8 cellular contexts compared by ENCODE assay signal in the genomic region with DNA sequence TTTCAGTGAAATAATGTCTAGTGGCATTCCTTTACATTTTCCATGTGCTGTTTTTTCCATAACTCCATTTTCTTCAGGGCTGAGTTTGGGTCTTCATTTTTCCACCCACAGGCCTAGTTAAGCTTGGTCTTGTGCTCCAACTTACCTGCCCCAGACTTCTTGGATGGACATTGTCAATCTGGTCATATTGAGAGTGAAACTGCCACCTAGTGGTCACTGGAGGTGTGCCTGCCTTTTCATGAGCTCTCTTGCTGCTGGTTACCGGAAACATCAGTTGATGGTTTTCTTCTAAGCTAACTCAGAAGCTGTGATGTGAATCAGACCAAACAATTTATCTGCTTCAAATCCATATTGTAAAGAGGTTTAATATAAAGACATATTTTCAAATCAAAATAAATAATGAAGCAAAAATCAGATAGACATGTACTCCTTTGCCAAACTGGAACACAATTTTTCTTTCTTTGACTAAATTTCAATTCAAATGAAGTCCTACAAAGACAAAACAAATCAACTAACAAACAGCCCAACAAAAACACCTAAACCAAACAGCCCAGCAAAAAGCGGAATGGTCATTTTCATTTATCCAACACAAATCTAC.
DNase-seq lines count a peak whose midpoint lies in the region; ATAC-seq and TF ChIP-seq lines count a peak whose summit lies in the region.

No MANE protein-coding gene starts in this region.

- no peaks in the 10 kb centered on the region for H3K27me3 Mint-ChIP-seq in activated T-cell treated with anti-CD3 and anti-CD28 coated beads, Interleukin-2, amount 50 U/mL, for 4 hours (ENCODE audit: low read depth)

- H3K9me3 ChIP-seq in BLaER1 (no peaks in the 10 kb centered on the region), OCI-LY7 (ENCODE audit: low read length) (no peaks in the 10 kb centered on the region), uterus (no peaks in the 10 kb centered on the region)

- no peaks in the 10 kb centered on the region for H3K79me2 ChIP-seq in OCI-LY7 (ENCODE audit: insufficient read depth, low read depth, low read length)

- TF ChIP-seq CTCF in OCI-LY7 (conservative IDR thresholded peaks at IDR 0.05; ENCODE audit: low read length) (peak; percentile 99), omental fat pad (IDR thresholded peaks at IDR 0.05) (no peak), uterus (IDR thresholded peaks at IDR 0.05) (peak; percentile 33 to 51 (median 48))

- H2AFZ ChIP-seq in OCI-LY7 (ENCODE audit: low read length): no peak overlapping the region

- H3K27ac ChIP-seq in BLaER1: peak overlapping the region; percentile 13; the same call in 1 of the 2 replicates
- no peak overlapping the region for H3K27ac ChIP-seq in OCI-LY7 (ENCODE audit: low read depth, low read length, poor library complexity, severe bottlenecking)
- H3K27ac ChIP-seq in uterus: no peak overlapping the region

- POLR2A ChIA-PET in OCI-LY7 (lab: Charles Lee): interaction anchor here (1.3 kb wide), 1 partner anchor 8 kb away, joined by 3 read pairs; no protein-coding TSS in a partner anchor

- BruUV-seq in OCI-LY7 (replicated peaks; lab: Mats Ljungman, UMichigan): no TSS peak

- CTCF ChIA-PET in OCI-LY7 (lab: Charles Lee; ENCODE audit: unreplicated experiment): interaction anchor here (0.5 to 1.8 kb wide), 8 partner anchors 9 to 261 kb away, joined by 3 to 26 read pairs (median 4); no protein-coding TSS in a partner anchor

- H3K9me2 ChIP-seq in OCI-LY7 (ENCODE audit: insufficient read depth, low read length): no peaks in the 10 kb centered on the region

- H3K9ac ChIP-seq in BLaER1: no peak overlapping the region

- TF ChIP-seq POLR2A in uterus (IDR thresholded peaks at IDR 0.05): no peak

- no peaks in the 10 kb centered on the region for H3K9me3 Mint-ChIP-seq in activated T-cell treated with anti-CD3 and anti-CD28 coated beads, Interleukin-2, amount 50 U/mL, for 4 hours

- H3K4me1 ChIP-seq in BLaER1 (peaks cover 65% of the 10 kb centered on the region), OCI-LY7 (ENCODE audit: insufficient read depth, low read length, poor library complexity, severe bottlenecking) (no peaks in the 10 kb centered on the region), uterus (no peaks in the 10 kb centered on the region)

- H3K36me3 ChIP-seq in BLaER1 (no peaks in the 10 kb centered on the region), OCI-LY7 (ENCODE audit: insufficient read depth, low read length) (no peaks in the 10 kb centered on the region), uterus (no peaks in the 10 kb centered on the region)

- H3K27me3 ChIP-seq in BLaER1 (no peaks in the 10 kb centered on the region), uterus (no peaks in the 10 kb centered on the region)

- no peak overlapping the region for H3K4me3 Mint-ChIP-seq in activated T-cell treated with anti-CD3 and anti-CD28 coated beads, Interleukin-2, amount 50 U/mL, for 4 hours

- ATAC-seq in GM18873 (IDR thresholded peaks at IDR 0.05; ENCODE audit: low FRiP score, unreplicated experiment) (peak; percentile 45), HG03469 (IDR thresholded peaks at IDR 0.05; ENCODE audit: unreplicated experiment) (peak; percentile 58), omental fat pad (ENCODE audit: low FRiP score) (no peak)
- ATAC-seq in activated T-cell treated with anti-CD3 and anti-CD28 coated beads, Interleukin-2, amount 50 U/mL, for 4 hours: peak; percentile 41 to 42

- H4K20me1 ChIP-seq in BLaER1: no peaks in the 10 kb centered on the region
- H4K20me1 ChIP-seq in OCI-LY7 (ENCODE audit: insufficient read depth, low read length): no peaks in the 10 kb centered on the region

- peak; percentile 82 for DNase-seq in OCI-LY7 (ENCODE audit: low spot score)
- DNase-seq in activated T-cell treated with anti-CD3 and anti-CD28 coated beads, Interleukin-2, amount 50 U/mL, for 4 hours: peak; percentile 62
- DNase-seq in fibroblast of peridontal ligament (ENCODE audit: extremely low read depth): peak; percentile 73
- peak; percentile 40 for DNase-seq in omental fat pad (ENCODE audit: low spot score)
- peak; percentile 27 to 36 for DNase-seq in uterus

- H3K4me2 ChIP-seq in BLaER1: peak overlapping the region; percentile 66
- no peak overlapping the region for H3K4me2 ChIP-seq in OCI-LY7 (ENCODE audit: low read length)

- H3K4me3 ChIP-seq in BLaER1: no peak overlapping the region
- no peak overlapping the region for H3K4me3 ChIP-seq in OCI-LY7 (ENCODE audit: low read depth, low read length, poor library complexity, severe bottlenecking)
- no peak overlapping the region for H3K4me3 ChIP-seq in uterus

- H3K4me1 Mint-ChIP-seq in activated T-cell treated with anti-CD3 and anti-CD28 coated beads, Interleukin-2, amount 50 U/mL, for 4 hours (ENCODE audit: low read depth): peaks cover 58% of the 10 kb centered on the region

- no peaks in the 10 kb centered on the region for H3K36me3 Mint-ChIP-seq in activated T-cell treated with anti-CD3 and anti-CD28 coated beads, Interleukin-2, amount 50 U/mL, for 4 hours (ENCODE audit: insufficient read depth)

- intact Hi-C loops in OCI-LY7 (cut with micrococcal nuclease; ENCODE audit: unreplicated experiment) (loop anchor here (1.0 to 10.0 kb wide), 3 partner anchors 115 to 259 kb away; no protein-coding TSS in a partner anchor), uterus (cut with DNase I; ENCODE audit: low total_unique reads) (no loop called here)

Comparison
In these comparisons a context has a peak if more than half of its experiments do, and no peak if none do; other contexts are left out.
1. DNase-seq: peak in every context shown above with its lines; median percentile 82 in OCI-LY7; 73 in fibroblast of peridontal ligament; 62 in activated T-cell treated with anti-CD3 and anti-CD28 coated beads, Interleukin-2, amount 50 U/mL, for 4 hours; 40 in omental fat pad; 32 in uterus.
2. CTCF ChIP-seq: peak in OCI-LY7 (single experiment) and uterus (4 of 4); none in omental fat pad (0 of 3).